Comparison of ENCODE assay signal across 13 cellular contexts in genomic region chr2:41928593-41928992, GRCh38.
DNase-seq lines count a peak whose midpoint lies in the region; ATAC-seq, FAIRE-seq and TF ChIP-seq lines count a peak whose summit lies in the region.
"Had no signal": no experiment of that assay in that cellular context is flagged by ENCODE, and none has a peak within 500 bp of the region (broad histone marks: within the 10 kb centered on the region; RNA-seq: fewer than 3 reads in every experiment).

No MANE protein-coding gene starts in this region.

- no peaks in the 10 kb centered on the region for H3K9me3 Mint-ChIP-seq in mesothelial cell of epicardium

- H3K36me3 ChIP-seq in bronchial epithelial cell (ENCODE audit: control insufficient read depth, insufficient read depth, low read length), result no peaks in the 10 kb centered on the region
- H3K36me3 ChIP-seq: tibial artery had no signal

- H3K4me1 Mint-ChIP-seq in mesothelial cell of epicardium, result peaks cover 62% of the 10 kb centered on the region

- FAIRE-seq in HTR-8/SVneo (lab: Jason Lieb, UNC) (peak; percentile 57), bronchial epithelial cell (lab: Jason Lieb, UNC) (no peak)

- no peak overlapping the region for H3K4me3 ChIP-seq in bronchial epithelial cell (ENCODE audit: low read depth, low read length)
- H3K4me3 ChIP-seq: skin epidermis, tibial artery had no signal

- TF ChIP-seq CTCF in bronchial epithelial cell (IDR thresholded peaks at IDR 0.05; ENCODE audit: insufficient read depth, low read length, severe bottlenecking) (no peak), mesothelial cell of epicardium (IDR thresholded peaks at IDR 0.05; ENCODE audit: unreplicated experiment) (no peak)

- in situ Hi-C loops in ACHN (cut with HindIII; ENCODE audit: low pct_ligation_motif_present, low pct_unique_long_range_greater_than_20kb, low sequenced_read_pairs), result no loop called here

- no peaks in the 10 kb centered on the region for H3K27me3 ChIP-seq in bronchial epithelial cell (ENCODE audit: control insufficient read depth, insufficient read depth, low read length)
- H3K27me3 ChIP-seq: tibial artery had no signal

- H3K4me3 Mint-ChIP-seq in mesothelial cell of epicardium, result no peak overlapping the region

- H3K27ac Mint-ChIP-seq in mesothelial cell of epicardium, result peak overlapping the region; percentile 13

- H3K27me3 Mint-ChIP-seq in mesothelial cell of epicardium (ENCODE audit: low read depth), result no peaks in the 10 kb centered on the region

- peaks cover 1% of the 10 kb centered on the region for H3K36me3 Mint-ChIP-seq in mesothelial cell of epicardium

- DNase-seq in ACHN (peak; percentile 87), HTR-8/SVneo (ENCODE audit: insufficient read length, low spot score) (peak; percentile 79), bronchial epithelial cell (ENCODE audit: low read depth) (peak; percentile 68), mesothelial cell of epicardium (ENCODE audit: low spot score in 2 of 2, unreplicated experiment in 2 of 2) (no peak), NCI-H526 treated with DMSO at 0.1 percent for 48 hours (lab: John Stamatoyannopoulos, UW) (no peak)
- DNase-seq: activated naive CD4-positive, alpha-beta T cell treated with anti-CD3 and anti-CD28 coated beads, Interleukin-2, amount 50 U/mL, for 16 hours; AML-193; NCI-H2029; tibial artery had no signal

- ATAC-seq in GM18520 (IDR thresholded peaks at IDR 0.05; ENCODE audit: unreplicated experiment) (no peak), GM21381 (IDR thresholded peaks at IDR 0.05; ENCODE audit: unreplicated experiment) (no peak), GM19397 (IDR thresholded peaks at IDR 0.05; ENCODE audit: unreplicated experiment) (no peak)

Comparison
In these comparisons a context has a peak if more than half of its experiments do, and no peak if none do; other contexts are left out.
1. DNase-seq: peak in ACHN (single experiment), HTR-8/SVneo (single experiment) and bronchial epithelial cell (single experiment); none in mesothelial cell of epicardium (0 of 2) and NCI-H526 treated with DMSO at 0.1 percent for 48 hours (single experiment).